Comparison of ENCODE assay signal across 1 cellular context in genomic region chr10:71621263-71621751, GRCh38.
A peak's percentile ranks its signal among the peaks of the same experiment; 100 is the strongest.
TF ChIP-seq lines count a peak whose summit lies in the region.

No MANE protein-coding gene starts in this region.

TF ChIP-seq in K562, 482 proteins besides CTCF, POLR2A, EP300 and RAD21 (continued from another document):
- TF ChIP-seq TFE3 (CRISPR knock-in tag; IDR thresholded peaks at IDR 0.05) (0 out of 2 replicates have a peak, but pooled peaks have one; percentile 13), BCLAF1 (IDR thresholded peaks at IDR 0.05; ENCODE audit: borderline replicate concordance in 1 of 2, control insufficient read depth in 1 of 2, low read depth in 2 of 2, low read length in 1 of 2) (no peak), NEUROD1 (IDR thresholded peaks at IDR 0.05; ENCODE audit: borderline replicate concordance, low read depth, low read length, partially characterized antibody) (no peak), BMI1 (IDR thresholded peaks at IDR 0.05; ENCODE audit: low read length) (no peak), L3MBTL2 (IDR thresholded peaks at IDR 0.05) (peak; percentile 70), DDX20 (tag; IDR thresholded peaks at IDR 0.05; ENCODE audit: low read depth) (no peak), XRCC3 (IDR thresholded peaks at IDR 0.05) (no peak)
